In the genomic region with DNA sequence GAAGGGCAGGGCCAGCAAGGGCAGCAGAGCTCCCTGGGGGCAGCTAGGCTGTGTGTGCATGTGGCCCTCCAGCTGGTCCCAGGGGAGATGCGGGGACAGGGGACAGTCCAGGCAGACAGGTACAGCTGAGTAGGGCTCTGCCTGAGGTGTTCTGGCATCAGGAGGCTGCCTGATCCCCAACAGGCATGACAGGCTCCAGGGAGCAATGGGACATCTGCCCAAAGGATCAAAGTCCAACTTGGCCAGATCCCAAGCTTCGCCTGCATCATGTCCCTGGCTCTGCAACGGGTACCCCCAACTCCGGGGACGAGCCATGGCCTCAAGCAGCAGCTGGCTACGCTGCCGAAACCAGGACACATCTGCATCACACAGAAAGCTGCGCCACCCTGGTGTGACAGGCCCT, we compare ENCODE assay signal across 1 cellular context.
TF ChIP-seq lines count a peak whose summit lies in the region.

No MANE protein-coding gene starts in this region.

TF ChIP-seq in IMR-90, 13 proteins besides CTCF, POLR2A, EP300 and RAD21:
- TF ChIP-seq NFE2L2 (IDR thresholded peaks at IDR 0.05; ENCODE audit: low read depth, low read length) (no peak), SMC3 (IDR thresholded peaks at IDR 0.05; ENCODE audit: low read depth, low read length) (no peak), FOS (IDR thresholded peaks at IDR 0.05; ENCODE audit: low read depth, low read length) (no peak), ELK1 (IDR thresholded peaks at IDR 0.05; ENCODE audit: borderline replicate concordance, low read depth, low read length) (no peak), RCOR1 (IDR thresholded peaks at IDR 0.05; ENCODE audit: insufficient replicate concordance, low read length) (no peak), RFX5 (IDR thresholded peaks at IDR 0.05; ENCODE audit: low read depth, low read length) (no peak), BHLHE40 (IDR thresholded peaks at IDR 0.05; ENCODE audit: low read depth, low read length) (no peak), CHD1 (IDR thresholded peaks at IDR 0.05; ENCODE audit: low read depth, low read length) (no peak), MXI1 (IDR thresholded peaks at IDR 0.05; ENCODE audit: borderline replicate concordance, low read depth, low read length) (no peak), MAFK (IDR thresholded peaks at IDR 0.05; ENCODE audit: low read depth, low read length) (no peak), CEBPB (IDR thresholded peaks at IDR 0.05; ENCODE audit: low read depth, low read length) (no peak), MAZ (IDR thresholded peaks at IDR 0.05; ENCODE audit: borderline replicate concordance, low read depth, low read length) (no peak)
- TF ChIP-seq, protein P1, sequence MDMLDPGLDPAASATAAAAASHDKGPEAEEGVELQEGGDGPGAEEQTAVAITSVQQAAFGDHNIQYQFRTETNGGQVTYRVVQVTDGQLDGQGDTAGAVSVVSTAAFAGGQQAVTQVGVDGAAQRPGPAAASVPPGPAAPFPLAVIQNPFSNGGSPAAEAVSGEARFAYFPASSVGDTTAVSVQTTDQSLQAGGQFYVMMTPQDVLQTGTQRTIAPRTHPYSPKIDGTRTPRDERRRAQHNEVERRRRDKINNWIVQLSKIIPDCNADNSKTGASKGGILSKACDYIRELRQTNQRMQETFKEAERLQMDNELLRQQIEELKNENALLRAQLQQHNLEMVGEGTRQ (IDR thresholded peaks at IDR 0.05; ENCODE audit: low read depth, low read length) = no peak
